Comparison of ENCODE assay signal across 10 cellular contexts in genomic region chrX:155069414-155069813, GRCh38. TPM values are rescaled to one million over a fixed set of nuclear protein-coding genes. Genes with fewer than 3 reads are reported as not detected.
DNase-seq lines count a peak whose midpoint lies in the region; ATAC-seq and TF ChIP-seq lines count a peak whose summit lies in the region.
"Had no signal": no experiment of that assay in that cellular context is flagged by ENCODE, and none has a peak within 500 bp of the region (broad histone marks: within the 10 kb centered on the region; RNA-seq: fewer than 3 reads in every experiment).

No MANE protein-coding gene starts in this region.

- peaks cover 57% of the 10 kb centered on the region for H3K4me1 Mint-ChIP-seq in activated naive CD4-positive, alpha-beta T cell treated with anti-CD3 and anti-CD28 coated beads, Interleukin-2, amount 50 U/mL, for 24 hours
- peaks cover 52% of the 10 kb centered on the region for H3K4me1 Mint-ChIP-seq in activated CD8-positive, alpha-beta T cell treated with anti-CD3 and anti-CD28 coated beads for 36 hours (ENCODE audit: low read depth)

- H3K4me3 Mint-ChIP-seq in activated naive CD4-positive, alpha-beta T cell treated with anti-CD3 and anti-CD28 coated beads, Interleukin-2, amount 50 U/mL, for 24 hours: peak overlapping the region; percentile 80
- H3K4me3 Mint-ChIP-seq in activated CD8-positive, alpha-beta T cell treated with anti-CD3 and anti-CD28 coated beads for 36 hours: peak overlapping the region; percentile 79

- H3K36me3 ChIP-seq in hepatocyte (replicated peaks; ENCODE audit: insufficient read depth, low read depth): no peaks in the 10 kb centered on the region
- no peaks in the 10 kb centered on the region for H3K36me3 ChIP-seq in thoracic aorta

- no peak overlapping the region for H3K27ac Mint-ChIP-seq in activated naive CD4-positive, alpha-beta T cell treated with anti-CD3 and anti-CD28 coated beads, Interleukin-2, amount 50 U/mL, for 24 hours
- H3K27ac Mint-ChIP-seq in activated CD8-positive, alpha-beta T cell treated with anti-CD3 and anti-CD28 coated beads for 36 hours: no peak overlapping the region

- no peak for TF ChIP-seq CTCF in activated CD8-positive, alpha-beta T cell treated with anti-CD3 and anti-CD28 coated beads for 36 hours (IDR thresholded peaks at IDR 0.05)
- TF ChIP-seq CTCF in hepatocyte (IDR thresholded peaks at IDR 0.05; ENCODE audit: poor library complexity) (no peak), thoracic aorta (IDR thresholded peaks at IDR 0.05) (no peak)

- POLR2A ChIA-PET in activated CD8-positive, alpha-beta T cell treated with anti-CD3 and anti-CD28 coated beads for 36 hours (lab: Charles Lee): no interaction called here

- H2AFZ ChIP-seq in hepatocyte: no peak overlapping the region

- peaks cover 24% of the 10 kb centered on the region for H3K79me2 ChIP-seq in hepatocyte

- H3K27me3 ChIP-seq in hepatocyte: no peaks in the 10 kb centered on the region
- H3K27me3 ChIP-seq in thoracic aorta (replicated peaks; ENCODE audit: insufficient read depth): no peaks in the 10 kb centered on the region

- H3K9me3 Mint-ChIP-seq in activated naive CD4-positive, alpha-beta T cell treated with anti-CD3 and anti-CD28 coated beads, Interleukin-2, amount 50 U/mL, for 24 hours: no peaks in the 10 kb centered on the region
- H3K9me3 Mint-ChIP-seq in activated CD8-positive, alpha-beta T cell treated with anti-CD3 and anti-CD28 coated beads for 36 hours: no peaks in the 10 kb centered on the region

- CTCF ChIA-PET in activated CD8-positive, alpha-beta T cell treated with anti-CD3 and anti-CD28 coated beads for 36 hours (lab: Charles Lee): no interaction called here

- H3K4me3 ChIP-seq in hepatocyte (no peak overlapping the region), thoracic aorta (peak overlapping the region; percentile 86)
- H3K4me3 ChIP-seq: mucosa of descending colon had no signal

- no peaks in the 10 kb centered on the region for H4K20me1 ChIP-seq in hepatocyte (ENCODE audit: insufficient read depth, poor library complexity, severe bottlenecking)

- peak overlapping the region; percentile 82 for H3K4me2 ChIP-seq in hepatocyte

- H3K36me3 Mint-ChIP-seq in activated naive CD4-positive, alpha-beta T cell treated with anti-CD3 and anti-CD28 coated beads, Interleukin-2, amount 50 U/mL, for 24 hours: peaks cover 8% of the 10 kb centered on the region
- peaks cover 28% of the 10 kb centered on the region for H3K36me3 Mint-ChIP-seq in activated CD8-positive, alpha-beta T cell treated with anti-CD3 and anti-CD28 coated beads for 36 hours (ENCODE audit: low read depth)

- H3K9me3 ChIP-seq in hepatocyte (ENCODE audit: low read depth) (no peaks in the 10 kb centered on the region), thoracic aorta (no peaks in the 10 kb centered on the region)
- H3K9me3 ChIP-seq: mucosa of descending colon had no signal

- no peak for ATAC-seq in activated CD8-positive, alpha-beta T cell treated with anti-CD3 and anti-CD28 coated beads for 36 hours
- ATAC-seq in thoracic aorta (ENCODE audit: insufficient number of reproducible peaks, low FRiP score, low read depth) (no peak), GM18517 (IDR thresholded peaks at IDR 0.05; ENCODE audit: unreplicated experiment) (no peak), HG03045 (IDR thresholded peaks at IDR 0.05; ENCODE audit: unreplicated experiment) (no peak)
- ATAC-seq: mucosa of descending colon had no signal

- H3K4me1 ChIP-seq in hepatocyte (ENCODE audit: insufficient read depth) (peaks cover 6% of the 10 kb centered on the region), thoracic aorta (ENCODE audit: control insufficient read depth in 1 of 2, low read depth in 2 of 2) (peaks cover 4 to 7% of the 10 kb centered on the region in 2 donors)

- H3K9me2 ChIP-seq in hepatocyte (replicated peaks; ENCODE audit: insufficient read depth): no peaks in the 10 kb centered on the region

- 64% methylated on average over 1 of the region's 1 CpG for whole genome bisulfite sequencing in hepatocyte (ENCODE audit: low lambda C conversion rate, missing lambda C conversion rate)

- no peak overlapping the region for H3K27ac ChIP-seq in hepatocyte
- no peak overlapping the region for H3K27ac ChIP-seq in thoracic aorta

- no peak for DNase-seq in activated naive CD4-positive, alpha-beta T cell treated with anti-CD3 and anti-CD28 coated beads, Interleukin-2, amount 50 U/mL, for 16 hours
- DNase-seq in activated CD8-positive, alpha-beta T cell treated with anti-CD3 and anti-CD28 coated beads for 36 hours: no peak
- DNase-seq in hepatocyte (ENCODE audit: low spot score): no peak
- DNase-seq in thoracic aorta (ENCODE audit: low spot score): no peak
- DNase-seq in DMS79 treated with DMSO at 0.1 percent for 48 hours (lab: John Stamatoyannopoulos, UW): no peak
- DNase-seq: mucosa of descending colon, NCI-H2227 treated with DMSO at 0.1 percent for 48 hours had no signal

- intact Hi-C loops in activated CD8-positive, alpha-beta T cell treated with anti-CD3 and anti-CD28 coated beads for 36 hours (cut with micrococcal nuclease): no loop called here

- no peaks in the 10 kb centered on the region for H3K27me3 Mint-ChIP-seq in activated naive CD4-positive, alpha-beta T cell treated with anti-CD3 and anti-CD28 coated beads, Interleukin-2, amount 50 U/mL, for 24 hours
- H3K27me3 Mint-ChIP-seq in activated CD8-positive, alpha-beta T cell treated with anti-CD3 and anti-CD28 coated beads for 36 hours: no peaks in the 10 kb centered on the region

RNA-seq across cellular contexts. Expression of gene CMC4, which starts 1.5 kb away (rescaled TPM):
- 1 to 10 TPM; 3.8 to 5.1 TPM for total RNA-seq in activated CD8-positive, alpha-beta T cell treated with anti-CD3 and anti-CD28 coated beads for 36 hours
- total RNA-seq in hepatocyte: 10.8 and 14.2 TPM in 2 replicates
- polyA plus RNA-seq in hepatocyte: 16.3 and 18.4 TPM in 2 replicates
- 10 to 100 TPM; 11.9 to 32.5 TPM for total RNA-seq in thoracic aorta

RNA-seq across cellular contexts. Expression of gene MTCP1, which starts 1.5 kb away (rescaled TPM):
- total RNA-seq in activated CD8-positive, alpha-beta T cell treated with anti-CD3 and anti-CD28 coated beads for 36 hours: 10 to 100 TPM; 23.4 to 23.9 TPM
- total RNA-seq in hepatocyte (0.32 and 1.7 TPM in 2 replicates), thoracic aorta (10 to 100 TPM in 1 of 2 donors, 1 to 10 TPM in 1; 7.4 to 17.8 TPM)
- polyA plus RNA-seq in hepatocyte: 13.2 TPM in 2 replicates

RNA-seq across cellular contexts. Expression of gene BRCC3, which starts 1.9 kb away (rescaled TPM):
- 10 to 100 TPM; 30.0 to 32.5 TPM for total RNA-seq in activated CD8-positive, alpha-beta T cell treated with anti-CD3 and anti-CD28 coated beads for 36 hours
- total RNA-seq in hepatocyte (13.4 and 19.8 TPM in 2 replicates), thoracic aorta (10 to 100 TPM in 1 of 2 donors, 1 to 10 TPM in 1; 6.2 to 14.2 TPM)
- polyA plus RNA-seq in hepatocyte: 21.5 and 27.2 TPM in 2 replicates

RNA-seq across cellular contexts. Expression of gene FUNDC2, which starts 42.8 kb away (rescaled TPM):
- 10 to 100 TPM; 83.7 to 89.0 TPM for total RNA-seq in activated CD8-positive, alpha-beta T cell treated with anti-CD3 and anti-CD28 coated beads for 36 hours
- total RNA-seq in hepatocyte: 57.7 and 65.7 TPM in 2 replicates
- 87.5 and 103 TPM in 2 replicates for polyA plus RNA-seq in hepatocyte
- 10 to 100 TPM; 43.7 to 51.8 TPM for total RNA-seq in thoracic aorta

RNA-seq across cellular contexts. Expression of gene F8, which starts 46.9 kb away (rescaled TPM):
- total RNA-seq in activated CD8-positive, alpha-beta T cell treated with anti-CD3 and anti-CD28 coated beads for 36 hours: 1 to 10 TPM; 4.1 to 4.4 TPM
- total RNA-seq in hepatocyte (1.4 and 2.1 TPM in 2 replicates), thoracic aorta (10 to 100 TPM in 1 of 2 donors, 1 to 10 TPM in 1; 7.7 to 18.1 TPM)
- 0.92 and 1.7 TPM in 2 replicates for polyA plus RNA-seq in hepatocyte
